In the genomic region with DNA sequence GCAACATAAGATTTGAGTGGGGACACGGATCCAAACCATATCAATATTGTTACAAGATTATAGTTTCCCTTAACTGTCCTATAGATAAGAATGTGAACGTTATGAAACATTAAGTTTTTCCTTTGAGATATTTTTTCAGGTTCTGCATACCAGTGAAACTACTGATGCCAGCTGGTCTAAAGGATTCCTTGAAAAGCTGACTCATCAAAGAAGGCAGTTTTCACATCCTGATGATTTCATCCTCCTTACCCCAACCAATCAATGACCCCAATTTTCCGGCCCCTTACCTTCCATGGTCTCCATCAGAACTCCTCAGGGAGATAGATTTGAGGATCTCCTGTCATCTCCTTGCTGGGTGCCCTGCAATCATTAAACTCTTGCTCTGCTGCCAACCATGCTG, we compare ENCODE assay signal across 35 cellular contexts.
"Had no signal": no experiment of that assay in that cellular context is flagged by ENCODE, and none has a peak within 500 bp of the region (broad histone marks: within the 10 kb centered on the region; RNA-seq: fewer than 3 reads in every experiment).

No MANE protein-coding gene starts in this region.

- H3K36me3 ChIP-seq: MG63 had no signal

- H3K27me3 ChIP-seq: MG63 had no signal

- DNase-seq: Karpas-422, Kasumi-1, MG63, MM.1S, MV-4-11, NCI-H1048, NCI-H1092, NCI-H1092 treated with DMSO at 0.1 percent for 48 hours, NCI-H1105, NCI-H1105 treated with DMSO at 0.1 percent for 48 hours, NCI-H1417, NCI-H1417 treated with DMSO at 0.1 percent for 48 hours, NCI-H1436, NCI-H1436 treated with DMSO at 0.1 percent for 48 hours, NCI-H146, NCI-H1694, NCI-H1694 treated with DMSO at 0.1 percent for 48 hours, NCI-H187, NCI-H187 treated with DMSO at 0.1 percent for 48 hours, NCI-H1930, NCI-H2029, NCI-H2029 treated with DMSO at 0.1 percent for 48 hours, NCI-H2081, NCI-H2081 treated with DMSO at 0.1 percent for 48 hours, NCI-H2107, NCI-H2171, NCI-H2171 treated with DMSO at 0.1 percent for 48 hours, NCI-H2227 treated with DMSO at 0.1 percent for 48 hours, NCI-H226, NCI-H345, NCI-H446, NCI-H446 treated with DMSO at 0.1 percent for 48 hours, NCI-H510A, NCI-H510A treated with DMSO at 0.1 percent for 48 hours, NCI-H524 had no signal

- H3K4me3 ChIP-seq: MG63 had no signal
